ENCODE assay signal across 15 cellular contexts in the genomic region with DNA sequence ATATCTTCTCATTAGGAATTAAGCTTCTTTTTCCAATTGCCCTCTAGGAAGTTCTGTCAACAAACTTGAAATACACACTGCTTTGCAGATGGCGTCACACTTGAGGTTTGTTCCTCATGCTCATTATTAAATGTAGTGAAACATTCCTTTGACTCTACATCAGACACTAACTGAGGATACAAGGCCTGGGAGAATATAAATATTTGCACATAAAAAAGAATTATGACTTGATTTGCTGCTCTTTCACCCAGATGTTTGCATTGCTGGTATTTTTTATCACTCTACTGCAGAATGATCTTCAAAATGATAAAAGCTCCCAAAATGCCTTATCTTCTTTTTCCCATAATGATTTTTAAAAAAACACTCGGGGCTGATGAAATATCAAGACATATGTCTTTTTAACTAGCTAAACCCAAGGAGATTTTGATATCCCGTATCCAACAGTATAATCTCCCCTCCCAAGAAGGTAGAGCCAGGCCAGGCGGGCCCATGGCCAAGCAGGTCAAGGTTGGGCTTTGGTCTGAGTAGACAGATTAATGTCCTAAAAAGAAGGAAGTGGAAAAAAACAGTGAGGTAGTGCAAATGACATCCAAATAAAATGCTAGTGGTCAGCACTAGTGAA.
DNase-seq lines count a peak whose midpoint lies in the region; TF ChIP-seq lines count a peak whose summit lies in the region.
"Had no signal": no experiment of that assay in that cellular context is flagged by ENCODE, and none has a peak within 500 bp of the region (broad histone marks: within the 10 kb centered on the region; RNA-seq: fewer than 3 reads in every experiment).

No MANE protein-coding gene starts in this region.

- H3K4me3 Mint-ChIP-seq in HFFc6, result peak overlapping the region; percentile 11; the same call in 1 of the 2 replicates
- H3K4me3 Mint-ChIP-seq: WTC11 had no signal

- H3K36me3 ChIP-seq in hepatocyte (replicated peaks; ENCODE audit: insufficient read depth, low read depth) (no peaks in the 10 kb centered on the region), right atrium auricular region (no peaks in the 10 kb centered on the region), stomach (no peaks in the 10 kb centered on the region)
- H3K36me3 ChIP-seq: cardiac muscle cell, lower lobe of right lung, suprapubic skin had no signal

- H4K20me1 ChIP-seq in hepatocyte (ENCODE audit: insufficient read depth, poor library complexity, severe bottlenecking), result no peaks in the 10 kb centered on the region

- intact Hi-C loops in stomach (cut with DNase I; ENCODE audit: low total_unique reads), result no loop called here

- no peak overlapping the region for H2AFZ ChIP-seq in hepatocyte

- 54% methylated on average over 4 of the region's 4 CpGs for WGBS in hepatocyte (ENCODE audit: low lambda C conversion rate, missing lambda C conversion rate)
- WGBS in stomach, 5 donors, result 49 to 68% (median 51%) methylated on average over 4 of the region's 4 CpGs

- H3K9me2 ChIP-seq in hepatocyte (replicated peaks; ENCODE audit: insufficient read depth), result no peaks in the 10 kb centered on the region

- DNase-seq in A172 (ENCODE audit: low spot score) (peak; percentile 95), HFFc6 (peak; percentile 83), astrocyte of the spinal cord (ENCODE audit: low read depth, low spot score) (peak; percentile 54), hepatocyte (ENCODE audit: low spot score) (no peak), NCI-H2171 treated with DMSO at 0.1 percent for 48 hours (lab: John Stamatoyannopoulos, UW) (no peak), right atrium auricular region (ENCODE audit: low spot score) (no peak), GM10248 (ENCODE audit: extremely low spot score) (no peak), stomach (no peak)
- DNase-seq: Caco-2; lower lobe of right lung; stimulated activated CD4-positive, alpha-beta T cell treated with anti-CD3 and anti-CD28 coated beads, Interleukin-15, amount 100 ng/mL, for 24 hours had no signal

- H3K27me3 Mint-ChIP-seq in HFFc6 (ENCODE audit: insufficient read depth), result peaks cover 2% of the 10 kb centered on the region; the same call in 1 of the 2 replicates

- POLR2A ChIA-PET in GM10248 (lab: Yijun Ruan, JAX), result no interaction called here

- H3K9me3 ChIP-seq in hepatocyte (ENCODE audit: low read depth) (no peaks in the 10 kb centered on the region), right atrium auricular region (peaks cover 0 to 7% of the 10 kb centered on the region in 2 donors), stomach (no peaks in the 10 kb centered on the region)
- H3K9me3 ChIP-seq: Caco-2, lower lobe of right lung, suprapubic skin had no signal

- H3K36me3 Mint-ChIP-seq in HFFc6 (ENCODE audit: low read depth), result no peaks in the 10 kb centered on the region

- TF ChIP-seq CTCF in HFFc6 (IDR thresholded peaks at IDR 0.05) (no peak), astrocyte of the spinal cord (IDR thresholded peaks at IDR 0.05; ENCODE audit: low read depth, low read length) (no peak), hepatocyte (IDR thresholded peaks at IDR 0.05; ENCODE audit: poor library complexity) (no peak), right atrium auricular region (IDR thresholded peaks at IDR 0.05) (no peak), GM10248 (IDR thresholded peaks at IDR 0.05; ENCODE audit: control extremely low read depth, extremely low read depth, low read depth, missing control alignments) (no peak), stomach (IDR thresholded peaks at IDR 0.05) (no peak)

- H3K4me1 ChIP-seq in hepatocyte (ENCODE audit: insufficient read depth) (no peaks in the 10 kb centered on the region), right atrium auricular region (no peaks in the 10 kb centered on the region), stomach (peaks cover 0 to 9% (median 0%) of the 10 kb centered on the region in 4 donors)
- H3K4me1 ChIP-seq: Caco-2, lower lobe of right lung, suprapubic skin had no signal

- peak overlapping the region; percentile 45 for H3K27ac ChIP-seq in hepatocyte
- H3K27ac ChIP-seq in right atrium auricular region, result no peak overlapping the region
- peak overlapping the region in 1 of 5 donors; percentile 24 for H3K27ac ChIP-seq in stomach
- H3K27ac ChIP-seq: 22Rv1, cardiac muscle cell, lower lobe of right lung, suprapubic skin had no signal

- TF ChIP-seq EP300 in stomach (IDR thresholded peaks at IDR 0.05), result no peak

- H3K27me3 ChIP-seq in hepatocyte (no peaks in the 10 kb centered on the region), right atrium auricular region (no peaks in the 10 kb centered on the region), stomach (no peaks in the 10 kb centered on the region)
- H3K27me3 ChIP-seq: cardiac muscle cell, suprapubic skin had no signal

- H3K4me1 Mint-ChIP-seq in HFFc6 (ENCODE audit: low read depth), result peaks cover 33% of the 10 kb centered on the region

- in situ Hi-C loops in astrocyte of the spinal cord (cut with HindIII; ENCODE audit: low sequenced_read_pairs), result no loop called here

- CTCF ChIA-PET in GM10248 (lab: Yijun Ruan, JAX), result no interaction called here

- no peak overlapping the region for H3K4me2 ChIP-seq in hepatocyte

- H3K27ac Mint-ChIP-seq in HFFc6, result peak overlapping the region; percentile 79
- H3K27ac Mint-ChIP-seq: WTC11 had no signal

- H3K9me3 Mint-ChIP-seq in HFFc6, result peaks cover 4% of the 10 kb centered on the region; the same call in 1 of the 2 replicates

- no peak overlapping the region for H3K4me3 ChIP-seq in astrocyte of the spinal cord (ENCODE audit: low read depth, low read length)
- H3K4me3 ChIP-seq in hepatocyte, result no peak overlapping the region
- H3K4me3 ChIP-seq in right atrium auricular region, result no peak overlapping the region
- H3K4me3 ChIP-seq in stomach, result no peak overlapping the region
- H3K4me3 ChIP-seq: cardiac muscle cell, lower lobe of right lung, suprapubic skin had no signal

- no peaks in the 10 kb centered on the region for H3K79me2 ChIP-seq in hepatocyte

- TF ChIP-seq POLR2A in stomach (IDR thresholded peaks at IDR 0.05), result no peak

Comparison
In these comparisons a context has a peak if more than half of its experiments do, and no peak if none do; other contexts are left out.
1. DNase-seq: peak in A172 (single experiment), HFFc6 (single experiment) and astrocyte of the spinal cord (single experiment); none in hepatocyte (single experiment), NCI-H2171 treated with DMSO at 0.1 percent for 48 hours (single experiment), right atrium auricular region (single experiment), GM10248 (single experiment) and stomach (single experiment).